ENCODE assay signal across 1 cellular context in the genomic region with DNA sequence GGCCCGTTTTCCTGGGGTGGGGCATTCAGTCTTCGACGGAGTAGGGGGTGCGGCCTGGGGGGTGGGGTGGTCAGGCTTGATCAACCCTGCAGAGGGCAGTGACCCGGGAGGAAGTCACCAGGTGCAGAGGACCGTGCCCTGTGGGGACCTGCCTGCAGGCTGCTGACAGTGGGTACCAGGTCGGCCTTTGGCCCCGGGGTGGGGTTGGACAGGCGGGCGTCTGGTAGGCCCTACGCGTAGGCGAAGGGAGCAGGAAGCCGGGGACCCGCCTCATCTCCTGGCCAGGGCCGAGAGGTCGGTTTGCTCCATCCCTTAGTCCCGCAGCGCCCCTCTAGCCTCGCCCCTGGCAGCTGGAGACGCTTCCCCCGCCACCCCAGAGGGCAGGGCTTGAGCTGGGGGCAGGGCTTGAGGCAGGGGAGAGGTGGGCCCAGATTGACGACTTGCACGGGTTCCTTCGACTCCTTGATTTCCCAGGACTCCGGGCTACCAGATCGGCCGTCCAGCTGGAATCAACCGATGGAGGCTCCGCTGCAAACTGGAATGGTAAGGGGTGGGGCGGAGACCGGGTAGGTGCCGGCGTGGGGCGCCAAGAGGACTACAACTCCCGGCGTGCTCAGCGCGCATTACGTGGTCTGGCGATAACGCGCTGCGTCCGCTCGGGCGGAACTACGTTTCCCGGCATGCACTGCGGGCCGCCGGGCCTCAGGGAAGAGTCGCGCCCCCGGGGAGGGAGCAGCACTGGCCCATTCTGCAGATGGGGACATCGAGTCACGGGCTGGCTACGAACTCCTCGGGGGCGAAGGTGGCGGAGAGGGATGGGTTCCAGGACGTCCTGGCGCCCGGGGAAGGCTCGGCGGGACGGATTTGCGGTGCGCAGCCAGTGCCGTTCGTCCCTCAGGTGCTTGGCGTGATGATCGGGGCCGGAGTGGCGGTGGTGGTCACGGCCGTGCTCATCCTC.
A peak's percentile ranks its signal among the peaks of the same experiment; 100 is the strongest.
TF ChIP-seq lines count a peak whose summit lies in the region.

Gene PNPLA6 (plus strand): TSS at position 683 of the 958 bp plus-strand sequence. CDS start 72 bp downstream, at position 755.

TF ChIP-seq in HepG2, 621 proteins besides CTCF, POLR2A, EP300 and RAD21 (continued from another document and continues in another):
- TF ChIP-seq, protein P1, sequence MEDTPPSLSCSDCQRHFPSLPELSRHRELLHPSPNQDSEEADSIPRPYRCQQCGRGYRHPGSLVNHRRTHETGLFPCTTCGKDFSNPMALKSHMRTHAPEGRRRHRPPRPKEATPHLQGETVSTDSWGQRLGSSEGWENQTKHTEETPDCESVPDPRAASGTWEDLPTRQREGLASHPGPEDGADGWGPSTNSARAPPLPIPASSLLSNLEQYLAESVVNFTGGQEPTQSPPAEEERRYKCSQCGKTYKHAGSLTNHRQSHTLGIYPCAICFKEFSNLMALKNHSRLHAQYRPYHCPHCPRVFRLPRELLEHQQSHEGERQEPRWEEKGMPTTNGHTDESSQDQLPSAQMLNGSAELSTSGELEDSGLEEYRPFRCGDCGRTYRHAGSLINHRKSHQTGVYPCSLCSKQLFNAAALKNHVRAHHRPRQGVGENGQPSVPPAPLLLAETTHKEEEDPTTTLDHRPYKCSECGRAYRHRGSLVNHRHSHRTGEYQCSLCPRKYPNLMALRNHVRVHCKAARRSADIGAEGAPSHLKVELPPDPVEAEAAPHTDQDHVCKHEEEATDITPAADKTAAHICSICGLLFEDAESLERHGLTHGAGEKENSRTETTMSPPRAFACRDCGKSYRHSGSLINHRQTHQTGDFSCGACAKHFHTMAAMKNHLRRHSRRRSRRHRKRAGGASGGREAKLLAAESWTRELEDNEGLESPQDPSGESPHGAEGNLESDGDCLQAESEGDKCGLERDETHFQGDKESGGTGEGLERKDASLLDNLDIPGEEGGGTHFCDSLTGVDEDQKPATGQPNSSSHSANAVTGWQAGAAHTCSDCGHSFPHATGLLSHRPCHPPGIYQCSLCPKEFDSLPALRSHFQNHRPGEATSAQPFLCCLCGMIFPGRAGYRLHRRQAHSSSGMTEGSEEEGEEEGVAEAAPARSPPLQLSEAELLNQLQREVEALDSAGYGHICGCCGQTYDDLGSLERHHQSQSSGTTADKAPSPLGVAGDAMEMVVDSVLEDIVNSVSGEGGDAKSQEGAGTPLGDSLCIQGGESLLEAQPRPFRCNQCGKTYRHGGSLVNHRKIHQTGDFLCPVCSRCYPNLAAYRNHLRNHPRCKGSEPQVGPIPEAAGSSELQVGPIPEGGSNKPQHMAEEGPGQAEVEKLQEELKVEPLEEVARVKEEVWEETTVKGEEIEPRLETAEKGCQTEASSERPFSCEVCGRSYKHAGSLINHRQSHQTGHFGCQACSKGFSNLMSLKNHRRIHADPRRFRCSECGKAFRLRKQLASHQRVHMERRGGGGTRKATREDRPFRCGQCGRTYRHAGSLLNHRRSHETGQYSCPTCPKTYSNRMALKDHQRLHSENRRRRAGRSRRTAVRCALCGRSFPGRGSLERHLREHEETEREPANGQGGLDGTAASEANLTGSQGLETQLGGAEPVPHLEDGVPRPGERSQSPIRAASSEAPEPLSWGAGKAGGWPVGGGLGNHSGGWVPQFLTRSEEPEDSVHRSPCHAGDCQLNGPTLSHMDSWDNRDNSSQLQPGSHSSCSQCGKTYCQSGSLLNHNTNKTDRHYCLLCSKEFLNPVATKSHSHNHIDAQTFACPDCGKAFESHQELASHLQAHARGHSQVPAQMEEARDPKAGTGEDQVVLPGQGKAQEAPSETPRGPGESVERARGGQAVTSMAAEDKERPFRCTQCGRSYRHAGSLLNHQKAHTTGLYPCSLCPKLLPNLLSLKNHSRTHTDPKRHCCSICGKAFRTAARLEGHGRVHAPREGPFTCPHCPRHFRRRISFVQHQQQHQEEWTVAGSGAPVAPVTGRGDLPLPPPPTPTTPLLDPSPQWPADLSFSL (CRISPR knock-in tag; IDR thresholded peaks at IDR 0.05) = no peak
- TF ChIP-seq NR0B2 (CRISPR knock-in tag; IDR thresholded peaks at IDR 0.05) (no peak), ZNF207 (IDR thresholded peaks at IDR 0.05; ENCODE audit: borderline replicate concordance) (no peak), CHD4 (IDR thresholded peaks at IDR 0.05; ENCODE audit: borderline replicate concordance, low read length) (0 out of 2 replicates have a peak, but pooled peaks have one; percentile 50), ZXDC (CRISPR knock-in tag; IDR thresholded peaks at IDR 0.05) (no peak), HDAC1 (CRISPR knock-in tag; IDR thresholded peaks at IDR 0.05) (peak; percentile 60), MED8 (CRISPR knock-in tag; IDR thresholded peaks at IDR 0.05; ENCODE audit: insufficient replicate concordance) (no peak), ZNF562 (CRISPR knock-in tag; IDR thresholded peaks at IDR 0.05; ENCODE audit: borderline replicate concordance) (no peak), POLR2G (IDR thresholded peaks at IDR 0.05; ENCODE audit: low read depth, low read length) (peak; percentile 54), ZNF720 (CRISPR knock-in tag; IDR thresholded peaks at IDR 0.05) (no peak), ETV6 (CRISPR knock-in tag; conservative IDR thresholded peaks at IDR 0.05) (peak; percentile 64; the same call in 1 of the 2 replicates), ATM (IDR thresholded peaks at IDR 0.05; ENCODE audit: borderline replicate concordance) (no peak), ZBTB21 (CRISPR knock-in tag; IDR thresholded peaks at IDR 0.05) (0 out of 2 replicates have a peak, but pooled peaks have one; percentile 60), TRIM22 (IDR thresholded peaks at IDR 0.05) (no peak), SIN3B (IDR thresholded peaks at IDR 0.05; ENCODE audit: low read length) (no peak; the same call in 1 of the 2 replicates), ZNF121 (CRISPR knock-in tag; IDR thresholded peaks at IDR 0.05) (0 out of 2 replicates have a peak, but pooled peaks have one; percentile 19), SRSF9 (IDR thresholded peaks at IDR 0.05; ENCODE audit: borderline replicate concordance, insufficient read depth, low read depth, low read length, poor library complexity, severe bottlenecking) (no peak), NCOA2 (CRISPR knock-in tag; IDR thresholded peaks at IDR 0.05) (0 out of 2 replicates have a peak, but pooled peaks have one; percentile 32), ZNF781 (CRISPR knock-in tag; IDR thresholded peaks at IDR 0.05; ENCODE audit: borderline replicate concordance, not compliant biosample characterization) (no peak), ZNF30 (CRISPR knock-in tag; IDR thresholded peaks at IDR 0.05) (0 out of 2 replicates have a peak, but pooled peaks have one; percentile 15), SPEN (CRISPR knock-in tag; IDR thresholded peaks at IDR 0.05; ENCODE audit: low read depth) (peak; percentile 76), CAMTA2 (CRISPR knock-in tag; IDR thresholded peaks at IDR 0.05; ENCODE audit: borderline replicate concordance) (no peak), ZNF343 (CRISPR knock-in tag; IDR thresholded peaks at IDR 0.05) (no peak), HNRNPK (IDR thresholded peaks at IDR 0.05; ENCODE audit: low read depth, low read length, poor library complexity, severe bottlenecking) (peak; percentile 13), FOSL1 (CRISPR knock-in tag; IDR thresholded peaks at IDR 0.05; ENCODE audit: borderline replicate concordance) (no peak), ZNF24 (IDR thresholded peaks at IDR 0.05) (no peak), CREB3 (CRISPR knock-in tag; IDR thresholded peaks at IDR 0.05) (no peak), CSRNP1 (CRISPR knock-in tag; IDR thresholded peaks at IDR 0.05) (no peak), ZMYM4 (CRISPR knock-in tag; IDR thresholded peaks at IDR 0.05) (peak; percentile 5; the same call in 1 of the 2 replicates), RFXANK (CRISPR knock-in tag; IDR thresholded peaks at IDR 0.05) (no peak), SALL1 (CRISPR knock-in tag; IDR thresholded peaks at IDR 0.05) (peak; percentile 44; the same call in 1 of the 2 replicates)
- TF ChIP-seq, protein P2, sequence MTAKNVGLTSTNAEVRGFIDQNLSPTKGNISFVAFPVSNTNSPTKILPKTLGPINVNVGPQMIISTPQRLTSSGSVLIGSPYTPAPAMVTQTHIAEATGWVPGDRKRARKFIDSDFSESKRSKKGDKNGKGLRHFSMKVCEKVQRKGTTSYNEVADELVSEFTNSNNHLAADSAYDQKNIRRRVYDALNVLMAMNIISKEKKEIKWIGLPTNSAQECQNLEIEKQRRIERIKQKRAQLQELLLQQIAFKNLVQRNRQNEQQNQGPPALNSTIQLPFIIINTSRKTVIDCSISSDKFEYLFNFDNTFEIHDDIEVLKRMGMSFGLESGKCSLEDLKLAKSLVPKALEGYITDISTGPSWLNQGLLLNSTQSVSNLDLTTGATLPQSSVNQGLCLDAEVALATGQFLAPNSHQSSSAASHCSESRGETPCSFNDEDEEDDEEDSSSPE (CRISPR knock-in tag; IDR thresholded peaks at IDR 0.05) = peak; percentile 71; the same call in 1 of the 2 replicates
- TF ChIP-seq, protein P3, sequence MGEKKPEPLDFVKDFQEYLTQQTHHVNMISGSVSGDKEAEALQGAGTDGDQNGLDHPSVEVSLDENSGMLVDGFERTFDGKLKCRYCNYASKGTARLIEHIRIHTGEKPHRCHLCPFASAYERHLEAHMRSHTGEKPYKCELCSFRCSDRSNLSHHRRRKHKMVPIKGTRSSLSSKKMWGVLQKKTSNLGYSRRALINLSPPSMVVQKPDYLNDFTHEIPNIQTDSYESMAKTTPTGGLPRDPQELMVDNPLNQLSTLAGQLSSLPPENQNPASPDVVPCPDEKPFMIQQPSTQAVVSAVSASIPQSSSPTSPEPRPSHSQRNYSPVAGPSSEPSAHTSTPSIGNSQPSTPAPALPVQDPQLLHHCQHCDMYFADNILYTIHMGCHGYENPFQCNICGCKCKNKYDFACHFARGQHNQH (CRISPR knock-in tag; IDR thresholded peaks at IDR 0.05) = peak; percentile 46; the same call in 1 of the 2 replicates
